In genomic region chr18:3998698-3999333, GRCh38 we compare ENCODE assay signal across 8 cellular contexts.
DNase-seq lines count a peak whose midpoint lies in the region; ATAC-seq, FAIRE-seq and TF ChIP-seq lines count a peak whose summit lies in the region.

No MANE protein-coding gene starts in this region.

- H3K9ac ChIP-seq in GM12878 (ENCODE audit: control insufficient read depth, insufficient read depth, low read length) = no peak overlapping the region

- FAIRE-seq in GM12878 (lab: Jason Lieb, UNC) = peak; percentile 68

- 1% methylated on average over 4 of the region's 4 CpGs for WGBS in GM12878 (ENCODE audit: insufficient coverage, insufficient replicate concordance, low lambda C conversion rate, missing lambda C conversion rate)

- H3K27me3 Mint-ChIP-seq in activated naive CD4-positive, alpha-beta T cell treated with anti-CD3 and anti-CD28 coated beads for 36 hours (ENCODE audit: low read depth) = peaks cover 7% of the 10 kb centered on the region
- peaks cover 16% of the 10 kb centered on the region for H3K27me3 Mint-ChIP-seq in activated naive CD4-positive, alpha-beta T cell treated with anti-CD3 and anti-CD28 coated beads, Interleukin-2, amount 10 ng/mL, durations not matched to agents 7 days and 5 days

- H3K79me2 ChIP-seq in GM12878 (ENCODE audit: control insufficient read depth, insufficient read depth, low read length) = no peaks in the 10 kb centered on the region

- H3K4me3 Mint-ChIP-seq in activated naive CD4-positive, alpha-beta T cell treated with anti-CD3 and anti-CD28 coated beads for 36 hours = no peak overlapping the region
- no peak overlapping the region for H3K4me3 Mint-ChIP-seq in activated naive CD4-positive, alpha-beta T cell treated with anti-CD3 and anti-CD28 coated beads, Interleukin-2, amount 10 ng/mL, durations not matched to agents 7 days and 5 days
- no peak overlapping the region for H3K4me3 Mint-ChIP-seq in stimulated activated effector memory CD8-positive, alpha-beta T cell treated with anti-CD3 and anti-CD28 coated beads, Interleukin-12 subunit alpha, Interleukin-12 subunit beta, amount 100 ng/mL, for 72 hours

- H3K36me3 ChIP-seq in GM12878 (ENCODE audit: control insufficient read depth in 2 of 2, insufficient read depth in 2 of 2, low read length in 1 of 2) (no peaks in the 10 kb centered on the region), left lung (no peaks in the 10 kb centered on the region)

- ATAC-seq in GM12878 = peak; percentile 45; the same call in 2 of the 3 replicates
- ATAC-seq in left lung = peak; percentile 73
- no peak for ATAC-seq in stimulated activated effector memory CD8-positive, alpha-beta T cell treated with anti-CD3 and anti-CD28 coated beads, Interleukin-12 subunit alpha, Interleukin-12 subunit beta, amount 100 ng/mL, for 72 hours
- ATAC-seq in GM19351 (IDR thresholded peaks at IDR 0.05; ENCODE audit: unreplicated experiment) = no peak
- ATAC-seq in HG03025 (IDR thresholded peaks at IDR 0.05; ENCODE audit: low FRiP score, unreplicated experiment) = no peak

- CTCF ChIA-PET in activated naive CD4-positive, alpha-beta T cell treated with anti-CD3 and anti-CD28 coated beads for 36 hours (lab: Charles Lee) = interaction anchor here (0.6 to 1.1 kb wide), 5 partner anchors 10 to 227 kb away, joined by 3 to 5 read pairs (median 3); no protein-coding TSS in a partner anchor
- CTCF ChIA-PET in activated naive CD4-positive, alpha-beta T cell treated with anti-CD3 and anti-CD28 coated beads, Interleukin-2, amount 10 ng/mL, durations not matched to agents 7 days and 5 days (lab: Charles Lee) = interaction anchor here (0.9 to 1.5 kb wide), 3 partner anchors 10 to 332 kb away, joined by 3 to 10 read pairs (median 6); no protein-coding TSS in a partner anchor
- CTCF ChIA-PET in GM12878 (lab: Yijun Ruan, JAX) = interaction anchor here (0.7 to 1.7 kb wide), 18 partner anchors 9 to 1060 kb away, joined by 3 to 12 read pairs (median 4); no protein-coding TSS in a partner anchor

- no peak overlapping the region for H2AFZ ChIP-seq in GM12878 (ENCODE audit: control insufficient read depth, low read depth, low read length)

- no TSS peak for BruUV-seq in GM12878 (replicated peaks; lab: Mats Ljungman, UMichigan)

- TF ChIP-seq CTCF in GM12878 (IDR thresholded peaks at IDR 0.05 in 2 of 3, conservative IDR thresholded peaks at IDR 0.05 in 1 of 3; ENCODE audit: control insufficient read depth in 2 of 3, extremely low read depth in 1 of 3, insufficient read depth in 1 of 3, low read depth in 3 of 3, low read length in 3 of 3) = peak; percentile 50 to 56 (median 50)
- TF ChIP-seq CTCF in left lung (IDR thresholded peaks at IDR 0.05) = peak; percentile 50 to 78

- no peaks in the 10 kb centered on the region for H3K36me3 Mint-ChIP-seq in activated naive CD4-positive, alpha-beta T cell treated with anti-CD3 and anti-CD28 coated beads for 36 hours (ENCODE audit: low read depth)
- no peaks in the 10 kb centered on the region for H3K36me3 Mint-ChIP-seq in activated naive CD4-positive, alpha-beta T cell treated with anti-CD3 and anti-CD28 coated beads, Interleukin-2, amount 10 ng/mL, durations not matched to agents 7 days and 5 days
- no peaks in the 10 kb centered on the region for H3K36me3 Mint-ChIP-seq in stimulated activated effector memory CD8-positive, alpha-beta T cell treated with anti-CD3 and anti-CD28 coated beads, Interleukin-12 subunit alpha, Interleukin-12 subunit beta, amount 100 ng/mL, for 72 hours

- peak; percentile 60 for TF ChIP-seq RAD21 in GM12878 (IDR thresholded peaks at IDR 0.05; ENCODE audit: insufficient read depth, low read depth, low read length)

- H3K9me3 Mint-ChIP-seq in activated naive CD4-positive, alpha-beta T cell treated with anti-CD3 and anti-CD28 coated beads for 36 hours = no peaks in the 10 kb centered on the region
- no peaks in the 10 kb centered on the region for H3K9me3 Mint-ChIP-seq in activated naive CD4-positive, alpha-beta T cell treated with anti-CD3 and anti-CD28 coated beads, Interleukin-2, amount 10 ng/mL, durations not matched to agents 7 days and 5 days
- no peaks in the 10 kb centered on the region for H3K9me3 Mint-ChIP-seq in stimulated activated effector memory CD8-positive, alpha-beta T cell treated with anti-CD3 and anti-CD28 coated beads, Interleukin-12 subunit alpha, Interleukin-12 subunit beta, amount 100 ng/mL, for 72 hours

- no peak overlapping the region for H3K27ac Mint-ChIP-seq in activated naive CD4-positive, alpha-beta T cell treated with anti-CD3 and anti-CD28 coated beads for 36 hours
- H3K27ac Mint-ChIP-seq in activated naive CD4-positive, alpha-beta T cell treated with anti-CD3 and anti-CD28 coated beads, Interleukin-2, amount 10 ng/mL, durations not matched to agents 7 days and 5 days = no peak overlapping the region
- no peak overlapping the region for H3K27ac Mint-ChIP-seq in stimulated activated effector memory CD8-positive, alpha-beta T cell treated with anti-CD3 and anti-CD28 coated beads, Interleukin-12 subunit alpha, Interleukin-12 subunit beta, amount 100 ng/mL, for 72 hours

- H3K4me2 ChIP-seq in GM12878 (ENCODE audit: control insufficient read depth, insufficient read depth) = no peak overlapping the region

- peak; percentile 10 for DNase-seq in activated naive CD4-positive, alpha-beta T cell treated with anti-CD3 and anti-CD28 coated beads for 36 hours
- no peak for DNase-seq in activated naive CD4-positive, alpha-beta T cell treated with anti-CD3 and anti-CD28 coated beads, Interleukin-2, amount 10 ng/mL, durations not matched to agents 7 days and 5 days
- peak; percentile 2 for DNase-seq in NCI-H1092 (lab: John Stamatoyannopoulos, UW)
- DNase-seq in GM12878 (ENCODE audit: low read depth, low spot score) = no peak
- DNase-seq in left lung = no peak
- no peak for DNase-seq in stimulated activated effector memory CD8-positive, alpha-beta T cell treated with anti-CD3 and anti-CD28 coated beads, Interleukin-12 subunit alpha, Interleukin-12 subunit beta, amount 100 ng/mL, for 72 hours (ENCODE audit: low spot score in 2 of 2)

- intact Hi-C loops in activated naive CD4-positive, alpha-beta T cell treated with anti-CD3 and anti-CD28 coated beads for 36 hours (cut with micrococcal nuclease) = loop anchor here (1.0 to 5.0 kb wide), 4 partner anchors 70 to 702 kb away; no protein-coding TSS in a partner anchor
- intact Hi-C loops in GM12878 (cut with micrococcal nuclease; ENCODE audit: unreplicated experiment) (loop anchor here (5.0 to 10.0 kb wide), 2 partner anchors 297 to 724 kb away; no protein-coding TSS in a partner anchor), left lung (cut with DNase I) (no loop called here)

- no peak overlapping the region for H3K27ac ChIP-seq in GM12878 (ENCODE audit: control insufficient read depth, insufficient read depth)
- no peak overlapping the region for H3K27ac ChIP-seq in left lung

- H3K4me1 ChIP-seq in GM12878 (ENCODE audit: control insufficient read depth, insufficient read depth, low read length) = no peaks in the 10 kb centered on the region
- H3K4me1 ChIP-seq in left lung = no peaks in the 10 kb centered on the region

- RAD21 ChIA-PET in GM12878 (lab: Charles Lee; ENCODE audit: unreplicated experiment) = interaction anchor here (1.0 to 2.8 kb wide), 3 partner anchors 227 to 230 kb away, joined by 3 to 11 read pairs (median 6); no protein-coding TSS in a partner anchor

- H3K27me3 ChIP-seq in GM12878 (replicated peaks in 1 of 2; ENCODE audit: control insufficient read depth in 2 of 2, insufficient read depth in 2 of 2, low read length in 1 of 2) (no peaks in the 10 kb centered on the region), left lung (no peaks in the 10 kb centered on the region)

- no peak for TF ChIP-seq POLR2A in GM12878 (IDR thresholded peaks at IDR 0.05; ENCODE audit: low read depth, low read length)

- SMC1A ChIA-PET in GM12878 (lab: Charles Lee; ENCODE audit: uncharacterized antibody, unreplicated experiment) = interaction anchor here (1.0 to 1.3 kb wide), 5 partner anchors 15 to 296 kb away, joined by 3 to 9 read pairs (median 6); no protein-coding TSS in a partner anchor

- H3K9me3 ChIP-seq in GM12878 (replicated peaks; ENCODE audit: control insufficient read depth, insufficient read depth, low read length) (no peaks in the 10 kb centered on the region), left lung (no peaks in the 10 kb centered on the region)

- TF ChIP-seq EP300 in GM12878 (IDR thresholded peaks at IDR 0.05; ENCODE audit: borderline replicate concordance in 1 of 2, control insufficient read depth in 1 of 2, low read depth in 2 of 2, low read length in 2 of 2) = no peak

- in situ Hi-C loops in GM12878 (cut with MboI) = no loop called here

- H4K20me1 ChIP-seq in GM12878 (ENCODE audit: control insufficient read depth, insufficient read depth) = no peaks in the 10 kb centered on the region

- POLR2A ChIA-PET in GM12878 (lab: Charles Lee) = interaction anchor here (1.1 kb wide), 1 partner anchor 228 kb away, joined by 3 read pairs; no protein-coding TSS in a partner anchor

- no peaks in the 10 kb centered on the region for H3K4me1 Mint-ChIP-seq in activated naive CD4-positive, alpha-beta T cell treated with anti-CD3 and anti-CD28 coated beads for 36 hours (ENCODE audit: low read depth)
- H3K4me1 Mint-ChIP-seq in activated naive CD4-positive, alpha-beta T cell treated with anti-CD3 and anti-CD28 coated beads, Interleukin-2, amount 10 ng/mL, durations not matched to agents 7 days and 5 days = no peaks in the 10 kb centered on the region
- no peaks in the 10 kb centered on the region for H3K4me1 Mint-ChIP-seq in stimulated activated effector memory CD8-positive, alpha-beta T cell treated with anti-CD3 and anti-CD28 coated beads, Interleukin-12 subunit alpha, Interleukin-12 subunit beta, amount 100 ng/mL, for 72 hours

- H3K4me3 ChIP-seq in GM12878 = no peak overlapping the region
- H3K4me3 ChIP-seq in left lung = no peak overlapping the region

TF ChIP-seq in GM12878, 131 proteins besides CTCF, POLR2A, EP300 and RAD21 (continues in another document):
- TF ChIP-seq MEF2B (IDR thresholded peaks at IDR 0.05; ENCODE audit: partially characterized antibody, poor library complexity, severe bottlenecking) = peak; percentile 80
- TF ChIP-seq SMC3 (IDR thresholded peaks at IDR 0.05; ENCODE audit: borderline replicate concordance, low read length) = peak; percentile 37; the same call in 1 of the 2 replicates
- TF ChIP-seq, protein P1, sequence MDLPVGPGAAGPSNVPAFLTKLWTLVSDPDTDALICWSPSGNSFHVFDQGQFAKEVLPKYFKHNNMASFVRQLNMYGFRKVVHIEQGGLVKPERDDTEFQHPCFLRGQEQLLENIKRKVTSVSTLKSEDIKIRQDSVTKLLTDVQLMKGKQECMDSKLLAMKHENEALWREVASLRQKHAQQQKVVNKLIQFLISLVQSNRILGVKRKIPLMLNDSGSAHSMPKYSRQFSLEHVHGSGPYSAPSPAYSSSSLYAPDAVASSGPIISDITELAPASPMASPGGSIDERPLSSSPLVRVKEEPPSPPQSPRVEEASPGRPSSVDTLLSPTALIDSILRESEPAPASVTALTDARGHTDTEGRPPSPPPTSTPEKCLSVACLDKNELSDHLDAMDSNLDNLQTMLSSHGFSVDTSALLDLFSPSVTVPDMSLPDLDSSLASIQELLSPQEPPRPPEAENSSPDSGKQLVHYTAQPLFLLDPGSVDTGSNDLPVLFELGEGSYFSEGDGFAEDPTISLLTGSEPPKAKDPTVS (IDR thresholded peaks at IDR 0.05; ENCODE audit: low read depth, low read length) = no peak
- no peak for TF ChIP-seq TCF3 (IDR thresholded peaks at IDR 0.05; ENCODE audit: borderline replicate concordance, insufficient read depth, low read depth, low read length)

Comparison
In these comparisons a context has a peak if more than half of its experiments do, and no peak if none do; other contexts are left out.
1. DNase-seq: peak in activated naive CD4-positive, alpha-beta T cell treated with anti-CD3 and anti-CD28 coated beads for 36 hours (single experiment) and NCI-H1092 (single experiment); none in activated naive CD4-positive, alpha-beta T cell treated with anti-CD3 and anti-CD28 coated beads, Interleukin-2, amount 10 ng/mL, durations not matched to agents 7 days and 5 days (single experiment), GM12878 (single experiment), left lung (0 of 2) and stimulated activated effector memory CD8-positive, alpha-beta T cell treated with anti-CD3 and anti-CD28 coated beads, Interleukin-12 subunit alpha, Interleukin-12 subunit beta, amount 100 ng/mL, for 72 hours (0 of 2).
2. ATAC-seq: peak in GM12878 (single experiment) and left lung (single experiment); none in stimulated activated effector memory CD8-positive, alpha-beta T cell treated with anti-CD3 and anti-CD28 coated beads, Interleukin-12 subunit alpha, Interleukin-12 subunit beta, amount 100 ng/mL, for 72 hours (single experiment), GM19351 (single experiment) and HG03025 (single experiment).
3. intact Hi-C loops: an anchor here in activated naive CD4-positive, alpha-beta T cell treated with anti-CD3 and anti-CD28 coated beads for 36 hours (1.0 to 5.0 kb wide) and GM12878 (5.0 to 10.0 kb wide); none called in left lung.